22 cellular contexts compared by ENCODE assay signal in genomic region chr7:47811632-47812380, GRCh38.
DNase-seq lines count a peak whose midpoint lies in the region; ATAC-seq and TF ChIP-seq lines count a peak whose summit lies in the region.
"Had no signal": no experiment of that assay in that cellular context is flagged by ENCODE, and none has a peak within 500 bp of the region (broad histone marks: within the 10 kb centered on the region; RNA-seq: fewer than 3 reads in every experiment).

No MANE protein-coding gene starts in this region.

- 0 out of 2 replicates have a peak overlapping the region, but pooled peaks have one; percentile 11 for H3K4ac ChIP-seq in IMR-90 (ENCODE audit: low read depth, low read length)
- H3K4ac ChIP-seq in mesenchymal stem cell (ENCODE audit: low read depth in 1 of 2, low read length in 2 of 2) = no peak overlapping the region

- H2AK5ac ChIP-seq in IMR-90 (ENCODE audit: low read depth, low read length) (peak overlapping the region; percentile 64), mesenchymal stem cell (ENCODE audit: low read length, severe bottlenecking) (peak overlapping the region; percentile 4)

- H3K9ac ChIP-seq in IMR-90 (ENCODE audit: low read depth, low read length) (no peak overlapping the region), mesenchymal stem cell (ENCODE audit: low read length) (no peak overlapping the region)
- H3K9ac ChIP-seq: GM23248, KMS-11 had no signal

- no peak overlapping the region for H3K4me2 ChIP-seq in IMR-90 (ENCODE audit: low read depth, low read length)
- no peak overlapping the region for H3K4me2 ChIP-seq in mesenchymal stem cell (ENCODE audit: low read length, poor library complexity, severe bottlenecking)
- H3K4me2 ChIP-seq: A549, KMS-11 had no signal

- peaks cover 9% of the 10 kb centered on the region; the same call in 1 of the 2 replicates for H3K9me1 ChIP-seq in IMR-90 (ENCODE audit: insufficient read depth, low read length)

- no peaks in the 10 kb centered on the region for H4K20me1 ChIP-seq in IMR-90 (ENCODE audit: insufficient read depth, low read length)

- TF ChIP-seq RAD21 in IMR-90 (IDR thresholded peaks at IDR 0.05; ENCODE audit: low read length) = no peak

- dilution Hi-C loops in IMR-90 (cut with HindIII; ENCODE audit: low sequenced_read_pairs, unreplicated experiment) = no loop called here

- in situ Hi-C loops in IMR-90 (cut with MboI; ENCODE audit: low sequenced_read_pairs) = loop anchor here (10.0 kb wide), 2 partner anchors 227 to 547 kb away; partner anchors contain the start of gene TNS3

- H3K36me3 ChIP-seq in IMR-90 (ENCODE audit: control insufficient read depth, insufficient read depth, low read length) = no peaks in the 10 kb centered on the region
- peaks cover 0 to 5% of the 10 kb centered on the region in 2 experiments for H3K36me3 ChIP-seq in mesenchymal stem cell (ENCODE audit: control insufficient read depth in 1 of 2, insufficient read depth in 2 of 2, low read depth in 1 of 2, low read length in 2 of 2)
- no peaks in the 10 kb centered on the region for H3K36me3 ChIP-seq in upper lobe of right lung
- H3K36me3 ChIP-seq: HAP-1 had no signal

- H3K9me3 Mint-ChIP-seq in activated naive CD4-positive, alpha-beta T cell treated with anti-CD3 and anti-CD28 coated beads, Interleukin-2, amount 50 U/mL, for 72 hours = no peaks in the 10 kb centered on the region
- H3K9me3 Mint-ChIP-seq: CD4-positive, CD25-positive, alpha-beta regulatory T cell had no signal

- H3K56ac ChIP-seq in IMR-90 (ENCODE audit: extremely low read depth, insufficient read depth, low read length) = no peak overlapping the region

- H2AFZ ChIP-seq in IMR-90 (replicated peaks; ENCODE audit: low read length, poor library complexity) (no peak overlapping the region), mesenchymal stem cell (ENCODE audit: low read depth, low read length) (no peak overlapping the region)
- H2AFZ ChIP-seq: GM23248 had no signal

- H3K27ac ChIP-seq in IMR-90 (ENCODE audit: insufficient read depth, low read length) (no peak overlapping the region), cingulate gyrus (ENCODE audit: low read depth, low read length) (peak overlapping the region; percentile 75), mesenchymal stem cell (ENCODE audit: low read length, poor library complexity, severe bottlenecking) (no peak overlapping the region), upper lobe of right lung (no peak overlapping the region)
- H3K27ac ChIP-seq: GM23248, KMS-11 had no signal

- no peak overlapping the region for H4K5ac ChIP-seq in IMR-90 (ENCODE audit: low read depth, low read length)

- H3K27me3 ChIP-seq in IMR-90 (ENCODE audit: control insufficient read depth, insufficient read depth, low read length) (no peaks in the 10 kb centered on the region; the same call in 1 of the 2 replicates), mesenchymal stem cell (ENCODE audit: control insufficient read depth in 1 of 2, insufficient read depth in 1 of 2, low read length in 2 of 2) (peaks cover 0 to 23% of the 10 kb centered on the region in 2 experiments), upper lobe of right lung (no peaks in the 10 kb centered on the region)

- H2BK120ac ChIP-seq in IMR-90 (ENCODE audit: low read depth, low read length) = peak overlapping the region; percentile 21; the same call in 1 of the 2 replicates
- H2BK120ac ChIP-seq in mesenchymal stem cell (ENCODE audit: low read depth, low read length) = no peak overlapping the region

- peak overlapping the region; percentile 16 to 34 for H2BK12ac ChIP-seq in mesenchymal stem cell (ENCODE audit: low read length in 2 of 2)

- H3K23ac ChIP-seq in IMR-90 (ENCODE audit: low read depth, low read length) (no peak overlapping the region), mesenchymal stem cell (ENCODE audit: low read length in 2 of 2) (no peak overlapping the region)

- TF ChIP-seq POLR2A in IMR-90 (IDR thresholded peaks at IDR 0.05; ENCODE audit: low read depth, low read length) = no peak

- H3K4me3 ChIP-seq in IMR-90 (ENCODE audit: insufficient read depth, low read depth, low read length) (no peak overlapping the region), mesenchymal stem cell (ENCODE audit: insufficient read depth in 1 of 2, low read depth in 1 of 2, low read length in 2 of 2) (no peak overlapping the region), upper lobe of right lung (no peak overlapping the region)
- H3K4me3 ChIP-seq: A549, GM12878, GM23248, HAP-1 had no signal

- H2BK20ac ChIP-seq in IMR-90 (ENCODE audit: low read depth, low read length) = peak overlapping the region; percentile 34; the same call in 1 of the 2 replicates

- TF ChIP-seq CTCF in IMR-90 (conservative IDR thresholded peaks at IDR 0.05; ENCODE audit: low read depth, low read length) (no peak), upper lobe of right lung (IDR thresholded peaks at IDR 0.05) (no peak)

- no peak for ATAC-seq in IMR-90 (ENCODE audit: low read depth)
- ATAC-seq in upper lobe of right lung = peak; percentile 4
- no peak for ATAC-seq in HG03196 (IDR thresholded peaks at IDR 0.05; ENCODE audit: unreplicated experiment)
- no peak for ATAC-seq in activated naive CD4-positive, alpha-beta T cell treated with anti-CD3 and anti-CD28 coated beads, Interleukin-2, amount 50 U/mL, for 72 hours
- ATAC-seq in GM21619 (IDR thresholded peaks at IDR 0.05; ENCODE audit: unreplicated experiment) = no peak
- ATAC-seq: A549, GM12878 had no signal

- H3K18ac ChIP-seq in IMR-90 (ENCODE audit: low read depth, low read length) = no peak overlapping the region
- peak overlapping the region in 1 of 2 experiments; percentile 49 for H3K18ac ChIP-seq in mesenchymal stem cell (ENCODE audit: low read depth in 1 of 2, low read length in 2 of 2)

- BruUV-seq in IMR-90 (replicated peaks; lab: Mats Ljungman, UMichigan) = no TSS peak

- H3K27ac Mint-ChIP-seq in activated naive CD4-positive, alpha-beta T cell treated with anti-CD3 and anti-CD28 coated beads, Interleukin-2, amount 50 U/mL, for 72 hours = no peak overlapping the region
- H3K27ac Mint-ChIP-seq: CD4-positive, CD25-positive, alpha-beta regulatory T cell had no signal

- DNase-seq in IMR-90 (no peak), mesenchymal stem cell (no peak), upper lobe of right lung (peak; percentile 40)
- DNase-seq in activated naive CD4-positive, alpha-beta T cell treated with anti-CD3 and anti-CD28 coated beads, Interleukin-2, amount 50 U/mL, for 72 hours (ENCODE audit: low spot score in 2 of 2) = no peak
- DNase-seq: Caco-2; CD4-positive, CD25-positive, alpha-beta regulatory T cell; DND-41; GM23248; NCI-H1105; NCI-H146; NCI-H2029; NCI-H345; NCI-H524; NCI-H774; NK-92 treated with Interleukin-12 subunit alpha and Interleukin-12 subunit beta, amount 100 ng/mL, for 24 hours had no signal

- H2BK5ac ChIP-seq in IMR-90 (ENCODE audit: low read depth, low read length, poor library complexity, severe bottlenecking) (no peak overlapping the region), mesenchymal stem cell (ENCODE audit: low read depth, low read length, poor library complexity, severe bottlenecking) (no peak overlapping the region)

- H4K91ac ChIP-seq in IMR-90 (ENCODE audit: insufficient read depth, low read depth, low read length) = no peak overlapping the region; the same call in 1 of the 2 replicates
- H4K91ac ChIP-seq in mesenchymal stem cell (ENCODE audit: low read length) = peak overlapping the region; percentile 50

- POLR2A ChIA-PET in IMR-90 (lab: Charles Lee; ENCODE audit: unreplicated experiment) = no interaction called here

- no peak overlapping the region for H4K8ac ChIP-seq in IMR-90 (ENCODE audit: low read depth in 2 of 2, low read length in 2 of 2)
- peak overlapping the region; percentile 57 for H4K8ac ChIP-seq in mesenchymal stem cell (ENCODE audit: low read length)

- no peaks in the 10 kb centered on the region; the same call in 1 of the 2 replicates for H3K4me1 ChIP-seq in IMR-90 (ENCODE audit: control insufficient read depth, insufficient read depth, low read length)
- peaks cover 10% of the 10 kb centered on the region for H3K4me1 ChIP-seq in mesenchymal stem cell (ENCODE audit: control insufficient read depth, insufficient read depth, low read depth, low read length)
- peaks cover 22% of the 10 kb centered on the region for H3K4me1 ChIP-seq in upper lobe of right lung
- H3K4me1 ChIP-seq: HAP-1 had no signal

- no peak overlapping the region for H2AK9ac ChIP-seq in IMR-90 (replicated peaks; ENCODE audit: low read depth, low read length, poor library complexity)

- WGBS in IMR-90 (ENCODE audit: extremely low coverage in 2 of 2, insufficient read length in 1 of 2), 2 experiments = 100% methylated on average over 5 of the region's 10 CpGs; no CpG with 5 or more reads in 1 of the 2 experiments
- 92% methylated on average over 10 of the region's 10 CpGs for WGBS in mesenchymal stem cell

- no peaks in the 10 kb centered on the region for H3K79me1 ChIP-seq in IMR-90 (ENCODE audit: low read depth in 1 of 2, low read length in 2 of 2)
- H3K79me1 ChIP-seq in mesenchymal stem cell (replicated peaks; ENCODE audit: low read length, poor library complexity, severe bottlenecking) = no peaks in the 10 kb centered on the region

- H3K36me3 Mint-ChIP-seq in activated naive CD4-positive, alpha-beta T cell treated with anti-CD3 and anti-CD28 coated beads, Interleukin-2, amount 50 U/mL, for 72 hours = no peaks in the 10 kb centered on the region
- H3K36me3 Mint-ChIP-seq: CD4-positive, CD25-positive, alpha-beta regulatory T cell had no signal

- H3K14ac ChIP-seq in IMR-90 (replicated peaks; ENCODE audit: low read depth, low read length) (no peak overlapping the region), mesenchymal stem cell (ENCODE audit: low read length in 2 of 2) (no peak overlapping the region)

- intact Hi-C loops in IMR-90 (cut with micrococcal nuclease) (no loop called here), upper lobe of right lung (cut with DNase I) (loop anchor here (10.0 kb wide), 1 partner anchor 367 kb away; no protein-coding TSS in a partner anchor)

- CTCF ChIA-PET in IMR-90 (lab: Yijun Ruan, JAX) = no interaction called here

- 0 out of 3 replicates have a peak overlapping the region, but pooled peaks have one; percentile 8 for H2BK15ac ChIP-seq in IMR-90 (ENCODE audit: low read depth, low read length)
- H2BK15ac ChIP-seq in mesenchymal stem cell (ENCODE audit: low read depth, poor library complexity, severe bottlenecking) = peak overlapping the region; percentile 31

- H3K9me3 ChIP-seq in IMR-90 (ENCODE audit: control insufficient read depth, insufficient read depth, low read length) (no peaks in the 10 kb centered on the region), mesenchymal stem cell (ENCODE audit: control insufficient read depth, low read length) (no peaks in the 10 kb centered on the region), upper lobe of right lung (no peaks in the 10 kb centered on the region)
- H3K9me3 ChIP-seq: A549, Caco-2, HAP-1 had no signal

TF ChIP-seq in IMR-90, 13 proteins besides CTCF, POLR2A, EP300 and RAD21 (continues in another document):
- no peak for TF ChIP-seq FOS (IDR thresholded peaks at IDR 0.05; ENCODE audit: low read depth, low read length)
- no peak for TF ChIP-seq RFX5 (IDR thresholded peaks at IDR 0.05; ENCODE audit: low read depth, low read length)
